Comparison of ENCODE assay signal across 30 cellular contexts in the genomic region with DNA sequence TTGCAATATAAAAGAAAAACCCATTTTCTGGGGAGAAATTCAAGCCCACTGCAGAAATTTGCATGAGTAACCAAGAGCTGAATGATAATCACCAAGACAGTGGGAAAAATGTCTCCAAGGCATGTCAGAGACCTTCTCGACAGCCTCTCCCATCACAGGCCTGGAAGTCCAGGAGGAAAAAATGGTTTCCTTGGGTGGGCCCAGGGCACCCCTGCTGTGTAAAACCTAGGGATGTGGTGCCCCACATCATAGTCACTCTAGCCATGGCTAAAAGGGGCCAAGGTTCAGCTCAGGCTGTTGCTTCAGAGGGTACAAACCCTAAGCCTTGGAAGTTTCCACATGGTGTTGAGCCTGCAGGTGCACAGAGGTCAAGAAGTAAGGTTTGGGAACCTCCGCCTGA.
"Had no signal": no experiment of that assay in that cellular context is flagged by ENCODE, and none has a peak within 500 bp of the region (broad histone marks: within the 10 kb centered on the region; RNA-seq: fewer than 3 reads in every experiment).

No MANE protein-coding gene starts in this region.

- H3K4me3 Mint-ChIP-seq: dendritic cell treated with granulocyte-macrophage colony-stimulating factor and Interleukin-4, amounts not matched to agents 40 ng/mL and 50 ng/mL, for 4 days; effector memory CD8-positive, alpha-beta T cell; endodermal cell had no signal

- H3K4me1 Mint-ChIP-seq: endodermal cell had no signal

- H3K4me1 ChIP-seq: colonic mucosa, esophagus squamous epithelium, foreskin keratinocyte, gastrocnemius medialis, gastroesophageal sphincter had no signal

- DNase-seq: colonic mucosa; cortex of kidney; dermis blood vessel endothelial cell; dorsolateral prefrontal cortex; effector CD4-positive, alpha-beta T cell; effector CD8-positive, alpha-beta T cell; effector memory CD4-positive, alpha-beta T cell; effector memory CD8-positive, alpha-beta T cell; endodermal cell; erythroblast; esophagus squamous epithelium; foreskin fibroblast; foreskin keratinocyte; foreskin melanocyte; gastrocnemius medialis; glutamatergic neuron; head of caudate nucleus; heart right ventricle had no signal

- H3K9me3 ChIP-seq: colonic mucosa, esophagus muscularis mucosa, esophagus squamous epithelium, gastrocnemius medialis, gastroesophageal sphincter, heart left ventricle had no signal

- H3K4me3 ChIP-seq: colonic mucosa, coronary artery, dorsolateral prefrontal cortex, esophagus muscularis mucosa, esophagus squamous epithelium, gastrocnemius medialis, gastroesophageal sphincter, heart left ventricle, heart right ventricle, hepatocyte had no signal

- FAIRE-seq: colon, endometrium, endothelial cell of umbilical vein, frontal cortex had no signal

- H3K27me3 Mint-ChIP-seq: dendritic cell treated with granulocyte-macrophage colony-stimulating factor and Interleukin-4, amounts not matched to agents 40 ng/mL and 50 ng/mL, for 4 days; effector memory CD8-positive, alpha-beta T cell had no signal

- H3K36me3 ChIP-seq: colonic mucosa, gastrocnemius medialis had no signal

- H3K27ac Mint-ChIP-seq: dendritic cell treated with granulocyte-macrophage colony-stimulating factor and Interleukin-4, amounts not matched to agents 40 ng/mL and 50 ng/mL, for 4 days; effector memory CD8-positive, alpha-beta T cell; endodermal cell had no signal

- ATAC-seq: effector memory CD8-positive, alpha-beta T cell; esophagus mucosa; foreskin keratinocyte; gastrocnemius medialis; gastroesophageal sphincter; heart left ventricle; heart right ventricle had no signal

- H3K4me2 ChIP-seq: hepatocyte had no signal

- H3K27ac ChIP-seq: colonic mucosa, coronary artery, dorsolateral prefrontal cortex, epithelial cell of prostate, esophagus muscularis mucosa, esophagus squamous epithelium, foreskin keratinocyte, gastrocnemius medialis, gastroesophageal sphincter, heart left ventricle, heart right ventricle, hepatocyte had no signal
